1 cellular context compared by ENCODE assay signal in genomic region chr7:151226875-151227782, GRCh38.
A peak's percentile ranks its signal among the peaks of the same experiment; 100 is the strongest.
TF ChIP-seq lines count a peak whose summit lies in the region.

Gene ABCF2, minus strand, starts transcription at chr7:151227205. Its CDS starts 747 bp downstream, at chr7:151226458.

TF ChIP-seq in HEK293, 187 proteins besides CTCF, POLR2A, EP300 and RAD21 (continued from another document and continues in another):
- peak; percentile 45; the same call in 1 of the 2 replicates for TF ChIP-seq KLF9 (tag by site-specific recombination; IDR thresholded peaks at IDR 0.05; ENCODE audit: low read depth)
- peak; percentile 62 for TF ChIP-seq ZFP69B (tag by site-specific recombination; IDR thresholded peaks at IDR 0.05)
- no peak for TF ChIP-seq ZNF664 (tag by site-specific recombination; IDR thresholded peaks at IDR 0.05)
- peak; percentile 98 for TF ChIP-seq ZBTB17 (tag by site-specific recombination; IDR thresholded peaks at IDR 0.05)
- TF ChIP-seq ZNF280C (tag by site-specific recombination; IDR thresholded peaks at IDR 0.05) = no peak
- TF ChIP-seq IKZF3 (tag by site-specific recombination; IDR thresholded peaks at IDR 0.05) = peak; percentile 87
- 0 out of 2 replicates have a peak, but pooled peaks have one; percentile 13 for TF ChIP-seq ZNF843 (tag by site-specific recombination; IDR thresholded peaks at IDR 0.05)
- peak; percentile 92 for TF ChIP-seq ZNF335 (tag by site-specific recombination; conservative IDR thresholded peaks at IDR 0.05)
- TF ChIP-seq WT1 (tag by site-specific recombination; IDR thresholded peaks at IDR 0.05) = peak; percentile 48; the same call in 1 of the 2 replicates
- 0 out of 2 replicates have a peak, but pooled peaks have one; percentile 16 for TF ChIP-seq EGR2 (tag by site-specific recombination; IDR thresholded peaks at IDR 0.05; ENCODE audit: low read depth)
- TF ChIP-seq GLIS1 (tag by site-specific recombination; IDR thresholded peaks at IDR 0.05) = peak; percentile 72
- peak; percentile 50; the same call in 1 of the 2 replicates for TF ChIP-seq GLI4 (tag by site-specific recombination; IDR thresholded peaks at IDR 0.05)
- peak; percentile 99 for TF ChIP-seq ZNF76 (tag by site-specific recombination; IDR thresholded peaks at IDR 0.05; ENCODE audit: borderline replicate concordance, low read depth)
- peak; percentile 58 for TF ChIP-seq ZNF692 (tag by site-specific recombination; IDR thresholded peaks at IDR 0.05)
- TF ChIP-seq ZIC2 (tag by site-specific recombination; IDR thresholded peaks at IDR 0.05) = peak; percentile 72
- peak; percentile 79; the same call in 1 of the 2 replicates for TF ChIP-seq ZBTB7A (tag by site-specific recombination; IDR thresholded peaks at IDR 0.05; ENCODE audit: low read depth)
- peak; percentile 42; the same call in 1 of the 2 replicates for TF ChIP-seq SP7 (tag by site-specific recombination; IDR thresholded peaks at IDR 0.05)
- TF ChIP-seq ZBTB44 (tag by site-specific recombination; IDR thresholded peaks at IDR 0.05) = peak; percentile 45; the same call in 1 of the 2 replicates
- no peak for TF ChIP-seq ZNF138 (tag by site-specific recombination; IDR thresholded peaks at IDR 0.05; ENCODE audit: borderline replicate concordance)
- TF ChIP-seq TRIM28 (IDR thresholded peaks at IDR 0.05; ENCODE audit: borderline replicate concordance, low read length) = peak; percentile 61; the same call in 1 of the 2 replicates
- no peak for TF ChIP-seq SCRT1 (tag by site-specific recombination; IDR thresholded peaks at IDR 0.05; ENCODE audit: borderline replicate concordance)
- TF ChIP-seq ZNF324 (tag by site-specific recombination; IDR thresholded peaks at IDR 0.05) = peak; percentile 17
- TF ChIP-seq ATF2 (tag by site-specific recombination; IDR thresholded peaks at IDR 0.05; ENCODE audit: low read depth) = no peak
- TF ChIP-seq ZNF585B (tag by site-specific recombination; IDR thresholded peaks at IDR 0.05) = no peak
- TF ChIP-seq ZXDB (tag by site-specific recombination; IDR thresholded peaks at IDR 0.05) = peak; percentile 92
- 0 out of 2 replicates have a peak, but pooled peaks have one; percentile 42 for TF ChIP-seq KLF7 (tag by site-specific recombination; IDR thresholded peaks at IDR 0.05; ENCODE audit: borderline replicate concordance)
- peak; percentile 71; the same call in 1 of the 2 replicates for TF ChIP-seq ZNF2 (tag by site-specific recombination; IDR thresholded peaks at IDR 0.05)
- peak; percentile 94 for TF ChIP-seq SP2 (tag by site-specific recombination; IDR thresholded peaks at IDR 0.05)
- 0 out of 2 replicates have a peak, but pooled peaks have one; percentile 50 for TF ChIP-seq ZNF391 (tag by site-specific recombination; IDR thresholded peaks at IDR 0.05; ENCODE audit: borderline replicate concordance, low read depth)
- TF ChIP-seq ZNF112 (tag by site-specific recombination; IDR thresholded peaks at IDR 0.05) = no peak
- peak; percentile 59 for TF ChIP-seq KLF17 (tag by site-specific recombination; IDR thresholded peaks at IDR 0.05)
- TF ChIP-seq ZBTB11 (tag by site-specific recombination; conservative IDR thresholded peaks at IDR 0.05; ENCODE audit: low read depth) = peak; percentile 83
- peak; percentile 92 for TF ChIP-seq ZBTB8A (tag by site-specific recombination; IDR thresholded peaks at IDR 0.05)
- peak; percentile 9; the same call in 1 of the 2 replicates for TF ChIP-seq ZBTB21 (tag by site-specific recombination; IDR thresholded peaks at IDR 0.05)
- TF ChIP-seq ZNF791 (tag by site-specific recombination; IDR thresholded peaks at IDR 0.05) = no peak
- peak; percentile 94 for TF ChIP-seq PRDM4 (tag by site-specific recombination; IDR thresholded peaks at IDR 0.05)
- TF ChIP-seq ZNF398 (tag by site-specific recombination; IDR thresholded peaks at IDR 0.05) = peak; percentile 97
- TF ChIP-seq GLI2 (tag by site-specific recombination; IDR thresholded peaks at IDR 0.05; ENCODE audit: borderline replicate concordance, low read depth) = no peak
- no peak for TF ChIP-seq ZNF654 (tag by site-specific recombination; IDR thresholded peaks at IDR 0.05; ENCODE audit: low read depth)
- peak; percentile 79; the same call in 1 of the 2 replicates for TF ChIP-seq ZNF600 (tag by site-specific recombination; IDR thresholded peaks at IDR 0.05)
- TF ChIP-seq ZNF341 (tag by site-specific recombination; IDR thresholded peaks at IDR 0.05; ENCODE audit: low read depth) = peak; percentile 79
- TF ChIP-seq ZNF704 (tag by site-specific recombination; IDR thresholded peaks at IDR 0.05) = peak; percentile 88
- 0 out of 2 replicates have a peak, but pooled peaks have one; percentile 11 for TF ChIP-seq ZNF561 (tag by site-specific recombination; IDR thresholded peaks at IDR 0.05; ENCODE audit: borderline replicate concordance)
- TF ChIP-seq ZNF394 (tag by site-specific recombination; IDR thresholded peaks at IDR 0.05; ENCODE audit: borderline replicate concordance) = peak; percentile 93
- peak; percentile 86 for TF ChIP-seq ZBTB48 (tag by site-specific recombination; IDR thresholded peaks at IDR 0.05)
- 0 out of 2 replicates have a peak, but pooled peaks have one; percentile 25 for TF ChIP-seq ZNF785 (tag by site-specific recombination; IDR thresholded peaks at IDR 0.05)
